ENCODE assay signal across 8 cellular contexts in genomic region chr21:36471254-36471723, GRCh38. TPM values are rescaled to one million over a fixed set of nuclear protein-coding genes. Genes with fewer than 3 reads are reported as not detected.
DNase-seq lines count a peak whose midpoint lies in the region; ATAC-seq lines count a peak whose summit lies in the region.
"Had no signal": no experiment of that assay in that cellular context is flagged by ENCODE, and none has a peak within 500 bp of the region (broad histone marks: within the 10 kb centered on the region; RNA-seq: fewer than 3 reads in every experiment).

No MANE protein-coding gene starts in this region.

- no peaks in the 10 kb centered on the region for H3K36me3 ChIP-seq in GM23248 (ENCODE audit: low read depth)
- H3K36me3 ChIP-seq: uterus had no signal

- H3K79me2 ChIP-seq in GM23248 (ENCODE audit: insufficient read depth): no peaks in the 10 kb centered on the region

- no peaks in the 10 kb centered on the region for H4K20me1 ChIP-seq in GM23248 (ENCODE audit: insufficient read depth)

- no peaks in the 10 kb centered on the region for H3K9me3 ChIP-seq in GM23248 (ENCODE audit: low read depth)
- H3K9me3 ChIP-seq: uterus had no signal

- DNase-seq in GM23248 (peak; percentile 53), NCI-H69 (lab: John Stamatoyannopoulos, UW) (peak; percentile 80), left lobe of liver (ENCODE audit: low spot score) (no peak), NCI-H2227 (lab: John Stamatoyannopoulos, UW; ENCODE audit: unreplicated experiment) (no peak), cerebellum (ENCODE audit: low spot score) (no peak)
- DNase-seq: uterus had no signal

- H3F3A ChIP-seq in GM23248 (ENCODE audit: insufficient read depth): no peaks in the 10 kb centered on the region

- H3K4me3 ChIP-seq in GM23248: no peak overlapping the region
- H3K4me3 ChIP-seq: uterus had no signal

- no peak overlapping the region for H2AFZ ChIP-seq in GM23248

- WGBS in GM23248 (ENCODE audit: low coverage in 1 of 2, low lambda C conversion rate in 2 of 2, missing lambda C conversion rate in 2 of 2), 2 experiments: 85 to 100% methylated on average over 1 of the region's 1 CpG

- no peaks in the 10 kb centered on the region for H3K4me1 ChIP-seq in GM23248 (ENCODE audit: insufficient read depth)
- H3K4me1 ChIP-seq: uterus had no signal

- H3K4me2 ChIP-seq in GM23248 (ENCODE audit: unreplicated experiment): no peak overlapping the region

- no peak overlapping the region for H3K27ac ChIP-seq in GM23248
- H3K27ac ChIP-seq: uterus had no signal

- no peaks in the 10 kb centered on the region for H3K27me3 ChIP-seq in GM23248 (replicated peaks; ENCODE audit: insufficient read depth)
- H3K27me3 ChIP-seq: uterus had no signal

- in situ Hi-C loops in GM23248 (cut with MboI): no loop called here

- ATAC-seq in GM18520 (IDR thresholded peaks at IDR 0.05; ENCODE audit: unreplicated experiment): peak; percentile 66
- peak; percentile 5 for ATAC-seq in left lobe of liver
- no peak for ATAC-seq in HG03135 (IDR thresholded peaks at IDR 0.05; ENCODE audit: unreplicated experiment)

- no peak overlapping the region for H3K9ac ChIP-seq in GM23248

- no peaks in the 10 kb centered on the region for H3K9me2 ChIP-seq in GM23248 (ENCODE audit: insufficient read depth)

RNA-seq across cellular contexts. Expression of gene CLDN14, which starts 8.6 kb away (rescaled TPM):
- total RNA-seq in GM23248 (2014; rRNA removed; shearing (Covaris generic)): 0.51 TPM in 1 of 2 replicates, not detected in the other
- 0.28 TPM in 1 of 2 replicates, not detected in the other for polyA plus RNA-seq in GM23248 (2016; fragmentation: Nextera tagmentation; extraction: Ambion mirVana)
- total RNA-seq in left lobe of liver: 16.4 TPM
- total RNA-seq in cerebellum: not detected
- total RNA-seq: uterus had no signal

Comparison
In these comparisons a context has a peak if more than half of its experiments do, and no peak if none do; other contexts are left out.
1. DNase-seq: peak in GM23248 (single experiment) and NCI-H69 (single experiment); none in left lobe of liver (single experiment), NCI-H2227 (single experiment) and cerebellum (single experiment).
2. RNA of gene CLDN14, which starts 8.6 kb away (total RNA-seq): 16.4 TPM in left lobe of liver (single experiment); 0.51 TPM in GM23248 and not detected in cerebellum (single experiment); every median in the first group is over 10 times any median in the second.